Comparison of ENCODE assay signal across 12 cellular contexts in the genomic region with DNA sequence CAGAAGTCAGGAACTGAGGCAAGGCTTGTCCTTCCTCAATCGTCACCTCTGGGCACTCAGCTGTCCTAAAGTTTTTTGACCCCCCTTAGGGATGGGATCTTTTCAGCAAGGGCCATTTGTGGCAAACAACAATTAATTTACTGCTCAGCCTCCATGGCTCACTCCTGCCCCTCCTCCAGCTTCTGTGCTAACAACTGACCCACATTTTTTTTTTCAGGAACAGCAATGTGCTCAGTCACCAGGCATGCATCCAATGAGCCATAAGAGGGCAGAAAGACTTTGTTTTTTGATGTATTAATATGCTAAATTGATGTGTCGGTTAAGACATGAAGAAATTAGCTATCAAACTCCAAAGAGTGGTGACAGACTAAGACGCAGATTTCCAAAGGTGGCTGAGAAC. TPM values are rescaled to one million over a fixed set of nuclear protein-coding genes. Genes with fewer than 3 reads are reported as not detected.
DNase-seq lines count a peak whose midpoint lies in the region; TF ChIP-seq lines count a peak whose summit lies in the region.
"Not testable (repeated sequence)": the region's sequence is repeated elsewhere in the genome, so short reads cannot be mapped to it uniquely, and the experiment has no call there.
"Had no signal": no experiment of that assay in that cellular context is flagged by ENCODE, and none has a peak within 500 bp of the region (broad histone marks: within the 10 kb centered on the region; RNA-seq: fewer than 3 reads in every experiment).

No MANE protein-coding gene starts in this region.

- not testable (repeated sequence) for H3K9me3 ChIP-seq in GM23248 (ENCODE audit: low read depth)

- in situ Hi-C loops in GM23248 (cut with MboI): not testable (repeated sequence)

- not testable (repeated sequence) for H2AFZ ChIP-seq in GM23248

- H3K4me1 ChIP-seq in GM23248 (ENCODE audit: insufficient read depth): not testable (repeated sequence)

- peak; percentile 43 for DNase-seq in AG10803 (ENCODE audit: low read depth)
- peak; percentile 86 for DNase-seq in GM23248
- DNase-seq in RKO (ENCODE audit: low spot score): peak; percentile 16
- DNase-seq in astrocyte of the hippocampus (ENCODE audit: low read depth, low spot score): peak; percentile 65
- peak; percentile 1 to 40 for DNase-seq in dermis microvascular lymphatic vessel endothelial cell (ENCODE audit: low read depth in 2 of 2)
- DNase-seq in fibroblast of villous mesenchyme (ENCODE audit: low read depth): peak; percentile 35
- peak; percentile 31 to 50 for DNase-seq in lung microvascular endothelial cell (ENCODE audit: low read depth in 2 of 2)
- DNase-seq in retinal pigment epithelial cell (ENCODE audit: low read depth): peak; percentile 6

- H3K27ac ChIP-seq in GM23248: not testable (repeated sequence)

- H3K9ac ChIP-seq in GM23248: not testable (repeated sequence)

- not testable (repeated sequence) for H3K79me2 ChIP-seq in GM23248 (ENCODE audit: insufficient read depth)

- not testable (repeated sequence) for H3K9me2 ChIP-seq in GM23248 (ENCODE audit: insufficient read depth)

- H3K36me3 ChIP-seq in GM23248 (ENCODE audit: low read depth): not testable (repeated sequence)

- not testable (repeated sequence) for TF ChIP-seq CTCF in AG10803 (conservative IDR thresholded peaks at IDR 0.05; ENCODE audit: low read length); fibroblast of villous mesenchyme (IDR thresholded peaks at IDR 0.05; ENCODE audit: insufficient read depth, low read depth, low read length); retinal pigment epithelial cell (conservative IDR thresholded peaks at IDR 0.05; ENCODE audit: low read depth, low read length)

- H3K4me3 ChIP-seq in AG10803 (ENCODE audit: low read length); GM23248; fibroblast of villous mesenchyme (ENCODE audit: low read depth, low read length); retinal pigment epithelial cell (ENCODE audit: low read length): not testable (repeated sequence)

- not testable (repeated sequence) for H3K4me2 ChIP-seq in GM23248 (ENCODE audit: unreplicated experiment)

- not testable (repeated sequence) for H4K20me1 ChIP-seq in GM23248 (ENCODE audit: insufficient read depth)

- 51 to 75% methylated on average over 1 to 3 of the region's 3 CpGs for WGBS in GM23248 (ENCODE audit: low coverage in 1 of 2, low lambda C conversion rate in 2 of 2, missing lambda C conversion rate in 2 of 2), 2 experiments

- H3F3A ChIP-seq in GM23248 (ENCODE audit: insufficient read depth): not testable (repeated sequence)

- H3K27me3 ChIP-seq in GM23248 (replicated peaks; ENCODE audit: insufficient read depth): not testable (repeated sequence)

RNA-seq across cellular contexts. Expression of gene SYT15B, which starts 4.7 kb away (rescaled TPM):
- total RNA-seq in GM23248 (2014; rRNA removed; shearing (Covaris generic)): 1.9 TPM in 2 replicates
- 1.5 and 1.8 TPM in 2 replicates for polyA plus RNA-seq in GM23248 (2016; fragmentation: Nextera tagmentation; extraction: Ambion mirVana)
- total RNA-seq in dermis microvascular lymphatic vessel endothelial cell (0.26 and 0.89 TPM in 2 replicates), fibroblast of villous mesenchyme (0.32 TPM in 1 of 2 replicates, not detected in the other), lung microvascular endothelial cell (0.87 and 0.99 TPM in 2 replicates)
- total RNA-seq: B cell, HepG2 had no signal
- polyA plus RNA-seq: CD8-positive, alpha-beta memory T cell; HepG2; SK-N-SH had no signal

Comparison
In these comparisons a context has a peak if more than half of its experiments do, and no peak if none do; other contexts are left out.
1. DNase-seq: peak in every context shown above with its lines; median percentile 86 in GM23248; 65 in astrocyte of the hippocampus; 43 in AG10803; 40 in lung microvascular endothelial cell; 35 in fibroblast of villous mesenchyme; 20 in dermis microvascular lymphatic vessel endothelial cell; 16 in RKO; 6 in retinal pigment epithelial cell.